In the genomic region with DNA sequence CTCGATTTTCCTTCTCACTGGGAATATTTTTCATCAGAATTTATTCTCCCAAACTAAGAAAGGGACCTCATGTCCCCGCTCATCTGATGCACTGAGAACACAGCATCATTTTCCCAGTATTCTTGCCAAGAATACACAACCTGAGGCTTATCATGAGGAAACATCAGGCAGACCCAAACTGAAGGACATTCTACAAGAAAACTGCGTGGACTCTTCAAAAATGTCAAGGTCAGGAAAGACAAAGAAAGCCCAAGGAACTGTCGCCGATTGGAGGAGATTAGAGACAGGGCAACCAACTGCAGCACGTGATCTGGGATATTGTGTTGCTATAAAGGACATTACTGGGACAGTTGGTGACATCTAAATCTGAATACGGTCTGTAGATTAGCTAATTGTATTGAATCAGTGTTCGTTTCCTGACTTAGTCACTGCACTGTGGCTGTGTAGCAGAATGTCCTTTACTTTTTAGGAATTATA, we compare ENCODE assay signal across 10 cellular contexts.
DNase-seq lines count a peak whose midpoint lies in the region; FAIRE-seq and TF ChIP-seq lines count a peak whose summit lies in the region.
"Had no signal": no experiment of that assay in that cellular context is flagged by ENCODE, and none has a peak within 500 bp of the region (broad histone marks: within the 10 kb centered on the region; RNA-seq: fewer than 3 reads in every experiment).

No MANE protein-coding gene starts in this region.

- TF ChIP-seq CTCF in H1 (IDR thresholded peaks at IDR 0.05; ENCODE audit: control extremely low read depth in 1 of 3, insufficient read depth in 1 of 3, low read depth in 1 of 3, low read length in 3 of 3) (no peak), tibial artery (IDR thresholded peaks at IDR 0.05) (no peak)

- TF ChIP-seq EP300 in H1 (IDR thresholded peaks at IDR 0.05; ENCODE audit: borderline replicate concordance in 1 of 2, low read depth in 2 of 2, low read length in 2 of 2), result no peak

- CTCF ChIA-PET in H1 (lab: Charles Lee; ENCODE audit: partially characterized antibody), result interaction anchor here (1.0 to 3.5 kb wide), 6 partner anchors 11 to 242 kb away, joined by 3 to 16 read pairs (median 4); partner anchors contain the start of gene RRBP1

- DNase-seq in T-helper 1 cell, result no peak
- DNase-seq in H1 (ENCODE audit: low read depth in 1 of 2, low spot score in 2 of 2), result no peak
- DNase-seq in tibial artery, result no peak
- no peak for DNase-seq in NOMO-1 treated with dmso at 0.1 percent for 144 hours (lab: John Stamatoyannopoulos, UW; ENCODE audit: unreplicated experiment)
- no peak for DNase-seq in frontal cortex (ENCODE audit: low spot score in 2 of 2)
- DNase-seq in NCI-H345 (lab: John Stamatoyannopoulos, UW), result no peak
- DNase-seq: SK-N-SH had no signal

- no peak for TF ChIP-seq POLR2A in H1 (IDR thresholded peaks at IDR 0.05; ENCODE audit: control extremely low read depth in 1 of 2, low read depth in 2 of 2, low read length in 2 of 2)

- no peak for FAIRE-seq in H1 (lab: Jason Lieb, UNC)
- no peak for FAIRE-seq in frontal cortex (lab: Jason Lieb, UNC)
- FAIRE-seq: A549 had no signal

- no peaks in the 10 kb centered on the region for H4K20me1 ChIP-seq in H1 (replicated peaks in 1 of 2; ENCODE audit: control insufficient read depth in 1 of 2, insufficient read depth in 2 of 2, low read length in 2 of 2)

- H3K36me3 Mint-ChIP-seq in T-helper 1 cell treated with Interleukin-12 subunit alpha and Interleukin-12 subunit beta and Interleukin-4 antibody, amounts not matched to agents 30 μg/mL and 1 μg/mL, for 36 hours (ENCODE audit: low read depth), result peaks cover 2% of the 10 kb centered on the region

- H4K91ac ChIP-seq in H1 (replicated peaks; ENCODE audit: insufficient read length, low read length), result no peak overlapping the region

- no peaks in the 10 kb centered on the region for H3K79me1 ChIP-seq in H1 (ENCODE audit: low read depth, low read length)

- no peak overlapping the region for H3K9ac ChIP-seq in H1 (replicated peaks in 1 of 4; ENCODE audit: extremely low read depth in 1 of 4, low read depth in 3 of 4, low read length in 3 of 4)
- H3K9ac ChIP-seq: SK-N-SH had no signal

- WGBS in H1 (ENCODE audit: extremely low coverage in 1 of 2, insufficient coverage in 1 of 2, insufficient read length in 1 of 2, insufficient replicate concordance in 2 of 2, low coverage in 1 of 2, low lambda C conversion rate in 2 of 2, missing lambda C conversion rate in 1 of 2), 2 experiments, result 58% methylated on average over 8 of the region's 8 CpGs; no CpG with 5 or more reads in 1 of the 2 experiments

- no peak overlapping the region for H2BK5ac ChIP-seq in H1 (ENCODE audit: low read depth, low read length)

- H2AK5ac ChIP-seq in H1 (ENCODE audit: low read depth, low read length), result no peak overlapping the region

- no peaks in the 10 kb centered on the region for H3K79me2 ChIP-seq in H1 (ENCODE audit: control insufficient read depth in 1 of 2, insufficient read depth in 2 of 2, low read length in 2 of 2)

- H4K8ac ChIP-seq in H1 (ENCODE audit: extremely low read depth, insufficient read depth, low read length), result no peak overlapping the region

- intact Hi-C loops in tibial artery (cut with DNase I; ENCODE audit: low total_unique reads), result loop anchor here (5.0 to 10.0 kb wide), 3 partner anchors 101 to 394 kb away; partner anchors contain the start of gene RRBP1

- POLR2A ChIA-PET in H1 (lab: Charles Lee; ENCODE audit: partially characterized antibody), result interaction anchor here (0.7 to 1.8 kb wide), 8 partner anchors 13 to 285 kb away, joined by 3 to 6 read pairs (median 4); partner anchors contain the start of gene RRBP1

- no peak overlapping the region for H3K23ac ChIP-seq in H1 (ENCODE audit: insufficient read length)

- no peak overlapping the region for H3K4ac ChIP-seq in H1 (replicated peaks; ENCODE audit: insufficient read length, low read depth, low read length)

- H3K4me3 ChIP-seq in H1 (ENCODE audit: extremely low read depth in 1 of 4, insufficient read depth in 2 of 4, low read depth in 3 of 4, low read length in 4 of 4) (no peak overlapping the region), muscle layer of duodenum (ENCODE audit: low read depth in 1 of 2, low read length in 2 of 2) (peak overlapping the region; percentile 46 to 61), tibial artery (peak overlapping the region; percentile 41 to 44)
- H3K4me3 ChIP-seq: A549 had no signal

- H3K4me1 Mint-ChIP-seq in T-helper 1 cell treated with Interleukin-12 subunit alpha and Interleukin-12 subunit beta and Interleukin-4 antibody, amounts not matched to agents 30 μg/mL and 1 μg/mL, for 36 hours (ENCODE audit: low read depth), result peaks cover 23% of the 10 kb centered on the region

- peak overlapping the region; percentile 79; the same call in 1 of the 2 replicates for H2AFZ ChIP-seq in H1 (ENCODE audit: low read length)

- 0 out of 2 replicates have a peak overlapping the region, but pooled peaks have one; percentile 94 for H2BK12ac ChIP-seq in H1 (ENCODE audit: low read depth, low read length)

- H3K36me3 ChIP-seq in H1 (ENCODE audit: control insufficient read depth in 2 of 4, insufficient read depth in 4 of 4, low read length in 3 of 4) (no peaks in the 10 kb centered on the region), muscle layer of duodenum (ENCODE audit: control insufficient read depth in 1 of 2, insufficient read depth in 2 of 2, low read length in 2 of 2) (no peaks in the 10 kb centered on the region), tibial artery (no peaks in the 10 kb centered on the region)

- 0 out of 2 replicates have a peak, but pooled peaks cover 3% of the 10 kb centered on the region for H3K23me2 ChIP-seq in H1 (ENCODE audit: low read depth, low read length)

- no peak overlapping the region for H3K18ac ChIP-seq in H1 (ENCODE audit: extremely low read depth, low read length)

- no peak overlapping the region for H3K27ac ChIP-seq in H1 (ENCODE audit: low read depth, low read length)
- H3K27ac ChIP-seq in muscle layer of duodenum (ENCODE audit: low read length), result peak overlapping the region; percentile 36
- peak overlapping the region; percentile 62 to 71 for H3K27ac ChIP-seq in tibial artery
- H3K27ac ChIP-seq: A549 had no signal

- peak overlapping the region; percentile 54; the same call in 1 of the 2 replicates for H2BK15ac ChIP-seq in H1 (ENCODE audit: low read length)

- H3K9me3 ChIP-seq in H1 (ENCODE audit: insufficient read depth in 2 of 2, low read depth in 1 of 2, low read length in 1 of 2) (no peaks in the 10 kb centered on the region), muscle layer of duodenum (ENCODE audit: control insufficient read depth in 1 of 2, low read length in 2 of 2) (no peaks in the 10 kb centered on the region), tibial artery (no peaks in the 10 kb centered on the region)
- H3K9me3 ChIP-seq: SK-N-SH had no signal

- H3K4me3 Mint-ChIP-seq in T-helper 1 cell treated with Interleukin-12 subunit alpha and Interleukin-12 subunit beta and Interleukin-4 antibody, amounts not matched to agents 30 μg/mL and 1 μg/mL, for 36 hours, result peak overlapping the region; percentile 72

- TF ChIP-seq RAD21 in H1 (IDR thresholded peaks at IDR 0.05 in 1 of 2, conservative IDR thresholded peaks at IDR 0.05 in 1 of 2; ENCODE audit: low read depth in 2 of 2, low read length in 2 of 2), result no peak

- H3K4me1 ChIP-seq in H1 (replicated peaks in 1 of 4; ENCODE audit: control insufficient read depth in 3 of 4, insufficient read depth in 4 of 4, low read length in 3 of 4) (peaks cover 6 to 19% (median 11%) of the 10 kb centered on the region in 4 experiments), muscle layer of duodenum (ENCODE audit: control insufficient read depth in 1 of 2, insufficient read depth in 2 of 2, low read length in 2 of 2) (peaks cover 0 to 3% of the 10 kb centered on the region in 2 donors), tibial artery (peaks cover 0 to 38% (median 15%) of the 10 kb centered on the region in 4 donors)

- H2BK120ac ChIP-seq in H1 (replicated peaks; ENCODE audit: low read depth, low read length), result peak overlapping the region; percentile 40

- H3K27me3 Mint-ChIP-seq in T-helper 1 cell treated with Interleukin-12 subunit alpha and Interleukin-12 subunit beta and Interleukin-4 antibody, amounts not matched to agents 30 μg/mL and 1 μg/mL, for 36 hours (ENCODE audit: low read depth), result peaks cover 41% of the 10 kb centered on the region

- H3K27me3 ChIP-seq in H1 (replicated peaks in 1 of 4; ENCODE audit: control insufficient read depth in 3 of 4, extremely low read depth in 1 of 4, insufficient read depth in 3 of 4, low read length in 3 of 4) (no peaks in the 10 kb centered on the region; a peak in 1 of 7 replicates), muscle layer of duodenum (ENCODE audit: low read depth, low read length) (no peaks in the 10 kb centered on the region), tibial artery (no peaks in the 10 kb centered on the region)

- H3K56ac ChIP-seq in H1 (replicated peaks; ENCODE audit: insufficient read length, low read depth, low read length), result no peak overlapping the region

- H3K9me3 Mint-ChIP-seq in T-helper 1 cell treated with Interleukin-12 subunit alpha and Interleukin-12 subunit beta and Interleukin-4 antibody, amounts not matched to agents 30 μg/mL and 1 μg/mL, for 36 hours, result no peaks in the 10 kb centered on the region

- peak overlapping the region in 1 of 2 experiments; percentile 55; a peak in 2 of 4 replicates for H3K4me2 ChIP-seq in H1 (ENCODE audit: insufficient read depth in 1 of 2, low read depth in 2 of 2, low read length in 2 of 2)
- H3K4me2 ChIP-seq: A549, SK-N-SH had no signal

- H4K5ac ChIP-seq in H1 (ENCODE audit: insufficient read length, low read depth, low read length), result no peak overlapping the region

- H2BK20ac ChIP-seq in H1 (ENCODE audit: low read length), result no peak overlapping the region

- no peak overlapping the region for H3K27ac Mint-ChIP-seq in T-helper 1 cell treated with Interleukin-12 subunit alpha and Interleukin-12 subunit beta and Interleukin-4 antibody, amounts not matched to agents 30 μg/mL and 1 μg/mL, for 36 hours

- no peak overlapping the region for H3K14ac ChIP-seq in H1 (ENCODE audit: insufficient read length)

TF ChIP-seq in H1, 55 proteins besides CTCF, POLR2A, EP300 and RAD21:
- TF ChIP-seq CBX5 (IDR thresholded peaks at IDR 0.05; ENCODE audit: low read depth, low read length) (no peak), TBP (IDR thresholded peaks at IDR 0.05; ENCODE audit: low read depth, low read length) (no peak), USF2 (IDR thresholded peaks at IDR 0.05; ENCODE audit: low read length) (peak; percentile 48; the same call in 1 of the 2 replicates), SAP30 (IDR thresholded peaks at IDR 0.05; ENCODE audit: insufficient read depth, insufficient replicate concordance, low read length) (no peak), NANOG (IDR thresholded peaks at IDR 0.05; ENCODE audit: insufficient read depth, low read depth, low read length, poor library complexity, severe bottlenecking) (no peak)

Comparison
In these comparisons a context has a peak if more than half of its experiments do, and no peak if none do; other contexts are left out.
1. H3K4me3 ChIP-seq: peak in muscle layer of duodenum (2 of 2) and tibial artery (2 of 2); none in H1 (0 of 4).